In genomic region chr18:61893304-61893970, GRCh38 we compare ENCODE assay signal across 1 cellular context.
TF ChIP-seq lines count a peak whose summit lies in the region.

No MANE protein-coding gene starts in this region.

TF ChIP-seq in GM23338, 12 proteins besides CTCF, POLR2A, EP300 and RAD21 (continued from another document):
- TF ChIP-seq ZNF462 (CRISPR knock-in tag; IDR thresholded peaks at IDR 0.05) = no peak
- peak; percentile 15 for TF ChIP-seq EZH2 (IDR thresholded peaks at IDR 0.05; ENCODE audit: low read depth, unreplicated experiment)
- no peak for TF ChIP-seq POLR2AphosphoS5 (IDR thresholded peaks at IDR 0.05; ENCODE audit: low read depth)
- TF ChIP-seq NANOG (IDR thresholded peaks at IDR 0.05; ENCODE audit: borderline replicate concordance) = no peak
- TF ChIP-seq REST (IDR thresholded peaks at IDR 0.05; ENCODE audit: unreplicated experiment) = no peak
- 0 out of 2 replicates have a peak, but pooled peaks have one; percentile 50 for TF ChIP-seq ZNF114 (CRISPR knock-in tag; IDR thresholded peaks at IDR 0.05)
